Comparison of ENCODE assay signal across 1 cellular context in genomic region chr12:124939428-124940142, GRCh38.
TF ChIP-seq lines count a peak whose summit lies in the region.

No MANE protein-coding gene starts in this region.

TF ChIP-seq in HepG2, 621 proteins besides CTCF, POLR2A, EP300 and RAD21 (continued from another document and continues in another):
- peak; percentile 84; the same call in 1 of the 2 replicates for TF ChIP-seq ZNF710 (CRISPR knock-in tag; IDR thresholded peaks at IDR 0.05; ENCODE audit: borderline replicate concordance)
- TF ChIP-seq RFX3 (CRISPR knock-in tag; IDR thresholded peaks at IDR 0.05), result 0 out of 2 replicates have a peak, but pooled peaks have one; percentile 24
- no peak for TF ChIP-seq ZNF660 (CRISPR knock-in tag; IDR thresholded peaks at IDR 0.05; ENCODE audit: borderline replicate concordance, low read depth)
- TF ChIP-seq SOX5 (CRISPR knock-in tag; IDR thresholded peaks at IDR 0.05; ENCODE audit: borderline replicate concordance), result peak; percentile 4; the same call in 1 of the 2 replicates
- no peak; the same call in 1 of the 2 replicates for TF ChIP-seq ZNF619 (CRISPR knock-in tag; IDR thresholded peaks at IDR 0.05)
- TF ChIP-seq ZNF20 (CRISPR knock-in tag; IDR thresholded peaks at IDR 0.05), result no peak
- TF ChIP-seq GPN1 (CRISPR knock-in tag; IDR thresholded peaks at IDR 0.05; ENCODE audit: borderline replicate concordance), result no peak
- TF ChIP-seq RARA (CRISPR knock-in tag; IDR thresholded peaks at IDR 0.05), result no peak; the same call in 1 of the 2 replicates
- TF ChIP-seq CERS6 (CRISPR knock-in tag; IDR thresholded peaks at IDR 0.05), result no peak
- peak; percentile 37; the same call in 1 of the 2 replicates for TF ChIP-seq MYNN (CRISPR knock-in tag; IDR thresholded peaks at IDR 0.05; ENCODE audit: low read depth)
- no peak for TF ChIP-seq NFIB (CRISPR knock-in tag; IDR thresholded peaks at IDR 0.05; ENCODE audit: borderline replicate concordance)
- TF ChIP-seq RXRA (CRISPR knock-in tag; IDR thresholded peaks at IDR 0.05), result peak; percentile 62
- TF ChIP-seq, protein P1, sequence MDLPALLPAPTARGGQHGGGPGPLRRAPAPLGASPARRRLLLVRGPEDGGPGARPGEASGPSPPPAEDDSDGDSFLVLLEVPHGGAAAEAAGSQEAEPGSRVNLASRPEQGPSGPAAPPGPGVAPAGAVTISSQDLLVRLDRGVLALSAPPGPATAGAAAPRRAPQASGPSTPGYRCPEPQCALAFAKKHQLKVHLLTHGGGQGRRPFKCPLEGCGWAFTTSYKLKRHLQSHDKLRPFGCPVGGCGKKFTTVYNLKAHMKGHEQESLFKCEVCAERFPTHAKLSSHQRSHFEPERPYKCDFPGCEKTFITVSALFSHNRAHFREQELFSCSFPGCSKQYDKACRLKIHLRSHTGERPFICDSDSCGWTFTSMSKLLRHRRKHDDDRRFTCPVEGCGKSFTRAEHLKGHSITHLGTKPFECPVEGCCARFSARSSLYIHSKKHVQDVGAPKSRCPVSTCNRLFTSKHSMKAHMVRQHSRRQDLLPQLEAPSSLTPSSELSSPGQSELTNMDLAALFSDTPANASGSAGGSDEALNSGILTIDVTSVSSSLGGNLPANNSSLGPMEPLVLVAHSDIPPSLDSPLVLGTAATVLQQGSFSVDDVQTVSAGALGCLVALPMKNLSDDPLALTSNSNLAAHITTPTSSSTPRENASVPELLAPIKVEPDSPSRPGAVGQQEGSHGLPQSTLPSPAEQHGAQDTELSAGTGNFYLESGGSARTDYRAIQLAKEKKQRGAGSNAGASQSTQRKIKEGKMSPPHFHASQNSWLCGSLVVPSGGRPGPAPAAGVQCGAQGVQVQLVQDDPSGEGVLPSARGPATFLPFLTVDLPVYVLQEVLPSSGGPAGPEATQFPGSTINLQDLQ (CRISPR knock-in tag; IDR thresholded peaks at IDR 0.05), result no peak
- peak; percentile 98 for TF ChIP-seq ZNF24 (IDR thresholded peaks at IDR 0.05)
- no peak; the same call in 1 of the 2 replicates for TF ChIP-seq ZBTB25 (CRISPR knock-in tag; IDR thresholded peaks at IDR 0.05)
- no peak for TF ChIP-seq NFYC (CRISPR knock-in tag; IDR thresholded peaks at IDR 0.05)
- 0 out of 2 replicates have a peak, but pooled peaks have one; percentile 55 for TF ChIP-seq HOXA9 (CRISPR knock-in tag; IDR thresholded peaks at IDR 0.05; ENCODE audit: borderline replicate concordance)
- no peak; the same call in 1 of the 2 replicates for TF ChIP-seq KLF9 (CRISPR knock-in tag; IDR thresholded peaks at IDR 0.05; ENCODE audit: low read depth)
- peak; percentile 87 for TF ChIP-seq KDM2A (CRISPR knock-in tag; IDR thresholded peaks at IDR 0.05; ENCODE audit: borderline replicate concordance, low read depth)
- no peak for TF ChIP-seq ZNF407 (CRISPR knock-in tag; IDR thresholded peaks at IDR 0.05; ENCODE audit: not compliant biosample characterization)
- no peak for TF ChIP-seq ZNF10 (CRISPR knock-in tag; IDR thresholded peaks at IDR 0.05; ENCODE audit: borderline replicate concordance, low read depth)
- no peak for TF ChIP-seq ZNF263 (CRISPR knock-in tag; IDR thresholded peaks at IDR 0.05)
- TF ChIP-seq PBX3 (CRISPR knock-in tag; IDR thresholded peaks at IDR 0.05; ENCODE audit: borderline replicate concordance), result no peak; the same call in none of the 2 replicates
- peak; percentile 38; the same call in 1 of the 2 replicates for TF ChIP-seq PAX8 (CRISPR knock-in tag; IDR thresholded peaks at IDR 0.05; ENCODE audit: borderline replicate concordance)
- TF ChIP-seq IKZF5 (CRISPR knock-in tag; IDR thresholded peaks at IDR 0.05), result peak; percentile 43
- no peak; the same call in 1 of the 2 replicates for TF ChIP-seq ZNF567 (CRISPR knock-in tag; IDR thresholded peaks at IDR 0.05; ENCODE audit: borderline replicate concordance)
- no peak for TF ChIP-seq ZNF383 (CRISPR knock-in tag; IDR thresholded peaks at IDR 0.05; ENCODE audit: borderline replicate concordance)
- TF ChIP-seq, protein P2, sequence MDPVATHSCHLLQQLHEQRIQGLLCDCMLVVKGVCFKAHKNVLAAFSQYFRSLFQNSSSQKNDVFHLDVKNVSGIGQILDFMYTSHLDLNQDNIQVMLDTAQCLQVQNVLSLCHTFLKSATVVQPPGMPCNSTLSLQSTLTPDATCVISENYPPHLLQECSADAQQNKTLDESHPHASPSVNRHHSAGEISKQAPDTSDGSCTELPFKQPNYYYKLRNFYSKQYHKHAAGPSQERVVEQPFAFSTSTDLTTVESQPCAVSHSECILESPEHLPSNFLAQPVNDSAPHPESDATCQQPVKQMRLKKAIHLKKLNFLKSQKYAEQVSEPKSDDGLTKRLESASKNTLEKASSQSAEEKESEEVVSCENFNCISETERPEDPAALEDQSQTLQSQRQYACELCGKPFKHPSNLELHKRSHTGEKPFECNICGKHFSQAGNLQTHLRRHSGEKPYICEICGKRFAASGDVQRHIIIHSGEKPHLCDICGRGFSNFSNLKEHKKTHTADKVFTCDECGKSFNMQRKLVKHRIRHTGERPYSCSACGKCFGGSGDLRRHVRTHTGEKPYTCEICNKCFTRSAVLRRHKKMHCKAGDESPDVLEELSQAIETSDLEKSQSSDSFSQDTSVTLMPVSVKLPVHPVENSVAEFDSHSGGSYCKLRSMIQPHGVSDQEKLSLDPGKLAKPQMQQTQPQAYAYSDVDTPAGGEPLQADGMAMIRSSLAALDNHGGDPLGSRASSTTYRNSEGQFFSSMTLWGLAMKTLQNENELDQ (CRISPR knock-in tag; IDR thresholded peaks at IDR 0.05; ENCODE audit: borderline replicate concordance), result no peak
- TF ChIP-seq ZBTB7B (CRISPR knock-in tag; IDR thresholded peaks at IDR 0.05), result peak; percentile 17; the same call in 1 of the 2 replicates
- peak; percentile 92 for TF ChIP-seq ZBTB39 (CRISPR knock-in tag; IDR thresholded peaks at IDR 0.05)
- no peak for TF ChIP-seq ZNF589 (CRISPR knock-in tag; conservative IDR thresholded peaks at IDR 0.05)
- TF ChIP-seq ARID2 (CRISPR knock-in tag; IDR thresholded peaks at IDR 0.05; ENCODE audit: borderline replicate concordance), result no peak; the same call in 1 of the 2 replicates
- 0 out of 2 replicates have a peak, but pooled peaks have one; percentile 11 for TF ChIP-seq HCFC1 (IDR thresholded peaks at IDR 0.05; ENCODE audit: low read depth, low read length)
- no peak for TF ChIP-seq ZFP37 (CRISPR knock-in tag; IDR thresholded peaks at IDR 0.05; ENCODE audit: borderline replicate concordance)
- TF ChIP-seq ZNF816 (CRISPR knock-in tag; IDR thresholded peaks at IDR 0.05; ENCODE audit: borderline replicate concordance), result 0 out of 2 replicates have a peak, but pooled peaks have one; percentile 41
